ENCODE assay signal across 14 cellular contexts in genomic region chr22:46574438-46574992, GRCh38. TPM values are rescaled to one million over a fixed set of nuclear protein-coding genes. Genes with fewer than 3 reads are reported as not detected.
DNase-seq lines count a peak whose midpoint lies in the region; ATAC-seq and TF ChIP-seq lines count a peak whose summit lies in the region.
"Had no signal": no experiment of that assay in that cellular context is flagged by ENCODE, and none has a peak within 500 bp of the region (broad histone marks: within the 10 kb centered on the region; RNA-seq: fewer than 3 reads in every experiment).

No MANE protein-coding gene starts in this region.

- no peaks in the 10 kb centered on the region for H3K27me3 ChIP-seq in mammary epithelial cell (ENCODE audit: insufficient read depth, low read length)
- no peaks in the 10 kb centered on the region for H3K27me3 ChIP-seq in spleen (replicated peaks in 1 of 7)

- in situ Hi-C loops in mammary epithelial cell (cut with MboI; ENCODE audit: low sequenced_read_pairs in 2 of 2), result loop anchor here (10.0 to 25.0 kb wide), 2 partner anchors 180 to 1913 kb away; a partner anchor contains a TSS

- no peak overlapping the region for H3K27ac Mint-ChIP-seq in activated CD4-positive, alpha-beta T cell treated with anti-CD3 and anti-CD28 coated beads, Interleukin-2, amount 10 ng/mL, durations not matched to agents 24 days and 14 days
- no peak overlapping the region for H3K27ac Mint-ChIP-seq in memory B cell

- peak overlapping the region; percentile 26 for H3K4me3 Mint-ChIP-seq in activated CD4-positive, alpha-beta T cell treated with anti-CD3 and anti-CD28 coated beads, Interleukin-2, amount 10 ng/mL, durations not matched to agents 24 days and 14 days
- H3K4me3 Mint-ChIP-seq in memory B cell, result peak overlapping the region; percentile 78

- no TSS peak for BruUV-seq in mammary epithelial cell (replicated peaks; lab: Mats Ljungman, UMichigan)

- TF ChIP-seq POLR2A in spleen (IDR thresholded peaks at IDR 0.05), result no peak

- DNase-seq in activated CD4-positive, alpha-beta T cell treated with anti-CD3 and anti-CD28 coated beads, Interleukin-2, amount 10 ng/mL, durations not matched to agents 24 days and 14 days, result no peak
- DNase-seq in activated CD4-positive, alpha-beta T cell treated with anti-CD3 and anti-CD28 coated beads for 4 hours, result no peak
- DNase-seq in mammary epithelial cell (no peak), memory B cell (ENCODE audit: low spot score in 2 of 2) (no peak), spleen (peak; percentile 68), NCI-H2227 treated with DMSO at 0.1 percent for 48 hours (lab: John Stamatoyannopoulos, UW) (no peak), OCI-M1 (lab: John Stamatoyannopoulos, UW) (no peak), EL (no peak)
- DNase-seq: DMS 273 treated with DMSO at 0.1 percent for 48 hours; effector CD4-positive, alpha-beta T cell; foreskin melanocyte; NCI-H1092; substantia nigra had no signal

- intact Hi-C loops in activated CD4-positive, alpha-beta T cell treated with anti-CD3 and anti-CD28 coated beads, Interleukin-2, amount 10 ng/mL, durations not matched to agents 24 days and 14 days (cut with micrococcal nuclease), result no loop called here
- intact Hi-C loops in mammary epithelial cell (cut with micrococcal nuclease), result no loop called here
- intact Hi-C loops in spleen (cut with DNase I; ENCODE audit: low total_unique reads), result no loop called here

- no peak overlapping the region for H3K9ac ChIP-seq in mammary epithelial cell (ENCODE audit: insufficient read depth, low read length)

- peaks cover 29% of the 10 kb centered on the region for H3K4me1 Mint-ChIP-seq in activated CD4-positive, alpha-beta T cell treated with anti-CD3 and anti-CD28 coated beads, Interleukin-2, amount 10 ng/mL, durations not matched to agents 24 days and 14 days
- H3K4me1 Mint-ChIP-seq in memory B cell, result peaks cover 30% of the 10 kb centered on the region

- H3K27ac ChIP-seq in mammary epithelial cell (ENCODE audit: insufficient read depth, low read depth, low read length) (no peak overlapping the region), spleen (peak overlapping the region in 1 of 8 donors; percentile 71)

- no peak overlapping the region for H3K4me3 ChIP-seq in mammary epithelial cell (replicated peaks in 1 of 3; ENCODE audit: insufficient read depth in 1 of 3, low read depth in 2 of 3, low read length in 3 of 3)
- H3K4me3 ChIP-seq in spleen, result no peak overlapping the region
- H3K4me3 ChIP-seq: skin epidermis had no signal

- no peaks in the 10 kb centered on the region for H4K20me1 ChIP-seq in mammary epithelial cell (ENCODE audit: insufficient read depth, low read length)

- H3K4me2 ChIP-seq in mammary epithelial cell (ENCODE audit: insufficient read depth, low read depth, low read length), result peak overlapping the region; percentile 31

- H3K4me1 ChIP-seq in mammary epithelial cell (ENCODE audit: insufficient read depth, low read length), result peaks cover 36% of the 10 kb centered on the region
- peaks cover 20 to 53% (median 38%) of the 10 kb centered on the region in 6 donors for H3K4me1 ChIP-seq in spleen

- H3K9me3 ChIP-seq in mammary epithelial cell (replicated peaks; ENCODE audit: insufficient read depth, low read length), result peaks cover 9% of the 10 kb centered on the region
- H3K9me3 ChIP-seq in spleen, result peaks cover 0 to 24% (median 20%) of the 10 kb centered on the region in 8 donors

- no peak overlapping the region for H2AFZ ChIP-seq in mammary epithelial cell (ENCODE audit: low read depth, low read length)

- dilution Hi-C loops in mammary epithelial cell (cut with HindIII; ENCODE audit: low sequenced_read_pairs), result loop anchor here (25.0 kb wide), 1 partner anchor 213 kb away; no protein-coding TSS in a partner anchor

- H3K9me3 Mint-ChIP-seq in activated CD4-positive, alpha-beta T cell treated with anti-CD3 and anti-CD28 coated beads, Interleukin-2, amount 10 ng/mL, durations not matched to agents 24 days and 14 days, result peaks cover 5% of the 10 kb centered on the region
- H3K9me3 Mint-ChIP-seq in memory B cell, result peaks cover 4% of the 10 kb centered on the region

- TF ChIP-seq CTCF in mammary epithelial cell (conservative IDR thresholded peaks at IDR 0.05 in 1 of 2, IDR thresholded peaks at IDR 0.05 in 1 of 2; ENCODE audit: extremely low read depth in 1 of 2, insufficient read depth in 1 of 2, low read depth in 1 of 2, low read length in 2 of 2), result no peak
- no peak for TF ChIP-seq CTCF in spleen (IDR thresholded peaks at IDR 0.05 in 8 of 11, conservative IDR thresholded peaks at IDR 0.05 in 3 of 11)

- H3K36me3 ChIP-seq in mammary epithelial cell (ENCODE audit: insufficient read depth, low read length) (no peaks in the 10 kb centered on the region), spleen (no peaks in the 10 kb centered on the region)

- H3K79me2 ChIP-seq in mammary epithelial cell (ENCODE audit: insufficient read depth, low read length), result peaks cover 14% of the 10 kb centered on the region

- WGBS in mammary epithelial cell (ENCODE audit: low coverage, missing lambda C conversion rate), result 83% methylated on average over 14 of the region's 15 CpGs
- 90 to 96% (median 93%) methylated on average over 13 to 15 of the region's 15 CpGs for WGBS in spleen, 5 donors

- no peak for ATAC-seq in memory B cell (ENCODE audit: low read depth)

- peaks cover 4% of the 10 kb centered on the region for H3K36me3 Mint-ChIP-seq in activated CD4-positive, alpha-beta T cell treated with anti-CD3 and anti-CD28 coated beads, Interleukin-2, amount 10 ng/mL, durations not matched to agents 24 days and 14 days (ENCODE audit: low read depth)
- H3K36me3 Mint-ChIP-seq in memory B cell, result peaks cover 2% of the 10 kb centered on the region

- CTCF ChIA-PET in mammary epithelial cell (lab: Charles Lee; ENCODE audit: low non-redundant PET), result no interaction called here

- H3K27me3 Mint-ChIP-seq in activated CD4-positive, alpha-beta T cell treated with anti-CD3 and anti-CD28 coated beads, Interleukin-2, amount 10 ng/mL, durations not matched to agents 24 days and 14 days, result no peaks in the 10 kb centered on the region
- H3K27me3 Mint-ChIP-seq in memory B cell, result no peaks in the 10 kb centered on the region

RNA-seq across cellular contexts. Expression of gene CELSR1, which starts 37.1 kb away (rescaled TPM):
- 0.36 and 0.37 TPM in 2 replicates for total RNA-seq in activated CD4-positive, alpha-beta T cell treated with anti-CD3 and anti-CD28 coated beads, Interleukin-2, amount 10 ng/mL, durations not matched to agents 24 days and 14 days
- 10 to 100 TPM; 66.6 to 69.5 TPM for total RNA-seq in mammary epithelial cell
- polyA plus RNA-seq in mammary epithelial cell, result 33.4 TPM
- 52.9 TPM for polyA minus RNA-seq in mammary epithelial cell
- 10 to 100 TPM in 2 of 7 donors, 1 to 10 TPM in 5; 4.3 to 12.7 (median 8.0) TPM for total RNA-seq in spleen
- polyA plus RNA-seq in spleen, result 10 to 100 TPM in 2 of 3 donors, 1 to 10 TPM in 1; 8.2 to 13.1 (median 11.4) TPM

RNA-seq across cellular contexts. Expression of gene GRAMD4, which starts 45.7 kb away (rescaled TPM):
- 63.8 and 66.1 TPM in 2 replicates for total RNA-seq in activated CD4-positive, alpha-beta T cell treated with anti-CD3 and anti-CD28 coated beads, Interleukin-2, amount 10 ng/mL, durations not matched to agents 24 days and 14 days
- 10 to 100 TPM; 19.2 to 58.8 TPM for total RNA-seq in mammary epithelial cell
- polyA plus RNA-seq in mammary epithelial cell, result 17.7 TPM
- polyA minus RNA-seq in mammary epithelial cell, result 3.0 TPM
- total RNA-seq in spleen, result 10 to 100 TPM; 20.8 to 46.1 (median 33.1) TPM
- 10 to 100 TPM; 16.0 to 26.3 (median 21.5) TPM for polyA plus RNA-seq in spleen

Comparison
In these comparisons a context has a peak if more than half of its experiments do, and no peak if none do; other contexts are left out.
1. RNA of gene CELSR1, which starts 37.1 kb away (total RNA-seq): 66.6 to 69.5 TPM in mammary epithelial cell; 4.3 to 12.7 TPM in spleen and 0.36 to 0.37 TPM in activated CD4-positive, alpha-beta T cell treated with anti-CD3 and anti-CD28 coated beads, Interleukin-2, amount 10 ng/mL, durations not matched to agents 24 days and 14 days; every median in the first group is over 4 times any median in the second.